In the genomic region with DNA sequence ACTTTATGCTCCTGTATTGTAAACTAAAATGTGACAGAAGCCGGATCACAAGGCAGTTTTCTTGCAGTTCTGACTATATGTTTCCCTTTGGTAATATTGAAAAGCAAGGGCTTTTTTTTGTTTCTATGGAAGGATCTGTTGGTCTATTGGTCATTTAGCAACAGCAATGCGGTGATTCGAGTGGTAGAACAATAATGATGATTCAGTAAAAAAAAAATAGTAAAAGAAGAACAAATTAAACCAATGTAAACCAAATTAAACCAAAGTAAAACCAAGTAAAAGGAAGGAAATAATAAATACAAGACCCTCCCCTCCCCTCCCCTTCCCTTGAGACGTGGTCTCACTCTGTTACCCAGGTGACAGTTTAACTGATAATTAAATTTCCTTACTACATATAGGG, we compare ENCODE assay signal across 28 cellular contexts.
"Had no signal": no experiment of that assay in that cellular context is flagged by ENCODE, and none has a peak within 500 bp of the region (broad histone marks: within the 10 kb centered on the region; RNA-seq: fewer than 3 reads in every experiment).

No MANE protein-coding gene starts in this region.

- H3K27me3 ChIP-seq: colonic mucosa, esophagus squamous epithelium, gastrocnemius medialis, heart right ventricle, left lung had no signal

- DNase-seq: colonic mucosa; cortex of kidney; effector CD8-positive, alpha-beta T cell; effector memory CD8-positive, alpha-beta T cell; endodermal cell; erythroblast; esophagus squamous epithelium; foreskin fibroblast; foreskin melanocyte; gastrocnemius medialis; glutamatergic neuron; head of caudate nucleus; heart right ventricle; hippocampal formation; left cardiac atrium; left lung; left ventricle myocardium superior; lower lobe of right lung; mesenchymal stem cell; mucosa of descending colon; naive B cell had no signal

- H3K27me3 Mint-ChIP-seq: dendritic cell treated with granulocyte-macrophage colony-stimulating factor and Interleukin-4, amounts not matched to agents 40 ng/mL and 50 ng/mL, for 4 days; effector memory CD8-positive, alpha-beta T cell; naive B cell had no signal

- ATAC-seq: effector memory CD8-positive, alpha-beta T cell; esophagus mucosa; gastrocnemius medialis; heart right ventricle; left cardiac atrium; left lung; left ventricle myocardium superior; lower lobe of right lung; mucosa of descending colon had no signal

- H3K27ac ChIP-seq: colonic mucosa, epithelial cell of prostate, esophagus squamous epithelium, gastrocnemius medialis, heart right ventricle, left lung, lower lobe of right lung had no signal

- H3K36me3 ChIP-seq: colonic mucosa had no signal

- H3K27ac Mint-ChIP-seq: dendritic cell treated with granulocyte-macrophage colony-stimulating factor and Interleukin-4, amounts not matched to agents 40 ng/mL and 50 ng/mL, for 4 days; endodermal cell; mesothelial cell of epicardium had no signal

- H3K4me3 ChIP-seq: colonic mucosa, esophagus squamous epithelium, gastrocnemius medialis, heart right ventricle, left lung, lower lobe of right lung, mucosa of descending colon had no signal

- FAIRE-seq: endometrium, islet of Langerhans, keratinocyte had no signal

- H3K4me1 ChIP-seq: colonic mucosa, gastrocnemius medialis, left lung, lower lobe of right lung had no signal

- H3K9me3 ChIP-seq: colonic mucosa, gastrocnemius medialis, lower lobe of right lung had no signal

- H3K4me3 Mint-ChIP-seq: dendritic cell treated with granulocyte-macrophage colony-stimulating factor and Interleukin-4, amounts not matched to agents 40 ng/mL and 50 ng/mL, for 4 days; effector memory CD8-positive, alpha-beta T cell; endodermal cell; mesothelial cell of epicardium had no signal

- H3K4me1 Mint-ChIP-seq: endodermal cell, mesothelial cell of epicardium had no signal
